9 cellular contexts compared by ENCODE assay signal in genomic region chr18:65725421-65726050, GRCh38. TPM values are rescaled to one million over a fixed set of nuclear protein-coding genes. Genes with fewer than 3 reads are reported as not detected.
DNase-seq lines count a peak whose midpoint lies in the region; ATAC-seq, FAIRE-seq and TF ChIP-seq lines count a peak whose summit lies in the region.
"Had no signal": no experiment of that assay in that cellular context is flagged by ENCODE, and none has a peak within 500 bp of the region (broad histone marks: within the 10 kb centered on the region; RNA-seq: fewer than 3 reads in every experiment).

No MANE protein-coding gene starts in this region.

- H3K36me3 Mint-ChIP-seq in stimulated activated effector memory CD8-positive, alpha-beta T cell treated with anti-CD3 and anti-CD28 coated beads, Interleukin-12 subunit alpha, Interleukin-12 subunit beta, amount 100 ng/mL, for 72 hours, result no peaks in the 10 kb centered on the region

- TF ChIP-seq POLR2A in breast epithelium (IDR thresholded peaks at IDR 0.05) (no peak), prostate gland (IDR thresholded peaks at IDR 0.05) (no peak)

- no peak overlapping the region for H3K27ac Mint-ChIP-seq in stimulated activated effector memory CD8-positive, alpha-beta T cell treated with anti-CD3 and anti-CD28 coated beads, Interleukin-12 subunit alpha, Interleukin-12 subunit beta, amount 100 ng/mL, for 72 hours

- H3K4me3 Mint-ChIP-seq in stimulated activated effector memory CD8-positive, alpha-beta T cell treated with anti-CD3 and anti-CD28 coated beads, Interleukin-12 subunit alpha, Interleukin-12 subunit beta, amount 100 ng/mL, for 72 hours, result no peak overlapping the region

- peak; percentile 3 to 9 for DNase-seq in NCI-H187 (lab: John Stamatoyannopoulos, UW)
- DNase-seq in NCI-H187 treated with DMSO at 0.1 percent for 48 hours (lab: John Stamatoyannopoulos, UW), result no peak
- peak; percentile 66 for DNase-seq in NCI-H2107 treated with DMSO at 0.1 percent for 48 hours (lab: John Stamatoyannopoulos, UW; ENCODE audit: unreplicated experiment)
- DNase-seq in breast epithelium (ENCODE audit: low spot score in 2 of 2), result no peak
- DNase-seq in prostate gland (ENCODE audit: low spot score), result peak; percentile 42
- no peak for DNase-seq in RCC 7860 (ENCODE audit: low spot score)
- DNase-seq in stimulated activated effector memory CD8-positive, alpha-beta T cell treated with anti-CD3 and anti-CD28 coated beads, Interleukin-12 subunit alpha, Interleukin-12 subunit beta, amount 100 ng/mL, for 72 hours (ENCODE audit: low spot score in 2 of 2), result no peak

- H3K4me3 ChIP-seq in breast epithelium (no peak overlapping the region), prostate gland (no peak overlapping the region)
- H3K4me3 ChIP-seq: skin epidermis had no signal

- WGBS in prostate gland, result 22% methylated on average over 8 of the region's 8 CpGs

- H3K4me1 Mint-ChIP-seq in stimulated activated effector memory CD8-positive, alpha-beta T cell treated with anti-CD3 and anti-CD28 coated beads, Interleukin-12 subunit alpha, Interleukin-12 subunit beta, amount 100 ng/mL, for 72 hours, result no peaks in the 10 kb centered on the region

- H3K27ac ChIP-seq in breast epithelium (no peak overlapping the region), prostate gland (no peak overlapping the region)
- H3K27ac ChIP-seq: skin epidermis had no signal

- H3K27me3 ChIP-seq in breast epithelium (no peaks in the 10 kb centered on the region), prostate gland (replicated peaks; ENCODE audit: insufficient read depth) (no peaks in the 10 kb centered on the region)

- intact Hi-C loops in breast epithelium (cut with DNase I; ENCODE audit: low total_unique reads) (no loop called here), prostate gland (cut with DNase I) (no loop called here)

- TF ChIP-seq CTCF in breast epithelium (IDR thresholded peaks at IDR 0.05) (peak in 2 of 3 donors; percentile 20 to 51), prostate gland (IDR thresholded peaks at IDR 0.05) (peak in 3 of 4 experiments; percentile 41 to 55 (median 45))

- FAIRE-seq in RCC 7860 (lab: Jason Lieb, UNC), result no peak

- H3K36me3 ChIP-seq in breast epithelium, result no peaks in the 10 kb centered on the region
- no peaks in the 10 kb centered on the region for H3K36me3 ChIP-seq in prostate gland

- H3K9me3 ChIP-seq in breast epithelium, result no peaks in the 10 kb centered on the region
- no peaks in the 10 kb centered on the region for H3K9me3 ChIP-seq in prostate gland

- ATAC-seq in GM19035 (IDR thresholded peaks at IDR 0.05; ENCODE audit: unreplicated experiment), result no peak
- ATAC-seq in stimulated activated effector memory CD8-positive, alpha-beta T cell treated with anti-CD3 and anti-CD28 coated beads, Interleukin-12 subunit alpha, Interleukin-12 subunit beta, amount 100 ng/mL, for 72 hours, result no peak

- H3K4me1 ChIP-seq in breast epithelium, result no peaks in the 10 kb centered on the region
- H3K4me1 ChIP-seq in prostate gland (replicated peaks), result no peaks in the 10 kb centered on the region

- H3K9me3 Mint-ChIP-seq in stimulated activated effector memory CD8-positive, alpha-beta T cell treated with anti-CD3 and anti-CD28 coated beads, Interleukin-12 subunit alpha, Interleukin-12 subunit beta, amount 100 ng/mL, for 72 hours, result peaks cover 27% of the 10 kb centered on the region

RNA-seq across cellular contexts. Expression of gene CDH7, which starts 25.3 kb away (rescaled TPM):
- under 1 TPM in 1 of 3 donors, not detected in 2; 0.16 TPM for total RNA-seq in breast epithelium
- total RNA-seq in prostate gland, result 1 to 10 TPM; 1.0 TPM

Comparison
In these comparisons a context has a peak if more than half of its experiments do, and no peak if none do; other contexts are left out.
1. DNase-seq: peak in NCI-H187 (2 of 2), NCI-H2107 treated with DMSO at 0.1 percent for 48 hours (single experiment) and prostate gland (single experiment); none in NCI-H187 treated with DMSO at 0.1 percent for 48 hours (single experiment), breast epithelium (0 of 2), RCC 7860 (single experiment) and stimulated activated effector memory CD8-positive, alpha-beta T cell treated with anti-CD3 and anti-CD28 coated beads, Interleukin-12 subunit alpha, Interleukin-12 subunit beta, amount 100 ng/mL, for 72 hours (0 of 2).